Comparison of ENCODE assay signal across 15 cellular contexts in the genomic region with DNA sequence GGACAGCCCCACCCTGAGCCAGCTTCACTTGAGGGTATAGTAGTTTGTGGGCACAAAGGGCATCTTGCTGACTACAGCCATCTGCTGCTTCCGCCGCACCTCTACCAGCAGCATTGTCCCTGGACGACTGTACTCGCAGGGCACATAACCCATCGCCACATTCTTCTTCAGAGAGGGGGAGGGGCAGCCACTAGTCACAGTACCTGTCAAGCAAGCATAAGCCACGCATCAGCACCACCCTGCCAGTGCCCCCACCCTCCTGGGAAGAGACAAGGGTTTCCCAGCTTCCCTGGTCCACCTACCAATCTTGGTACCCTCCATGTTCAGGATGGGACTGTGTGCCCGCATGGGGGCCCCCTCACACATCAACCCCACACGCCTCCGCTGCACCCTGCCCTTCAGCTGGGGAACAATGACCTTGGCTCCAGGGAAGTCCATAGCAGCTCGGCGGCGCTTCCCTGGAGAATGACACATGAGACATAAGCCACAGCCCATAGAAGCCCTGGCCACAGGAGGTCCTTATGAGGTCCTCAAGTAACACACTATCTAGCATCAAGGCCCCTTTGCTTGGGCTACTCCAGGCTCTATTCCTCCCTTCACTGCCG. TPM values are rescaled to one million over a fixed set of nuclear protein-coding genes. Genes with fewer than 3 reads are reported as not detected.
A peak's percentile ranks its signal among the peaks of the same experiment; 100 is the strongest.
DNase-seq lines count a peak whose midpoint lies in the region; ATAC-seq and TF ChIP-seq lines count a peak whose summit lies in the region.
"Had no signal": no experiment of that assay in that cellular context is flagged by ENCODE, and none has a peak within 500 bp of the region (broad histone marks: within the 10 kb centered on the region; RNA-seq: fewer than 3 reads in every experiment).

No MANE protein-coding gene starts in this region.

- H3K4me1 ChIP-seq in cardiac muscle cell (ENCODE audit: low read depth), result peaks cover 13% of the 10 kb centered on the region
- peaks cover 33% of the 10 kb centered on the region for H3K4me1 ChIP-seq in upper lobe of right lung

- POLR2A ChIA-PET in activated B cell treated with CpG ODN at 0.5 μM for 24 hours (lab: Charles Lee), result interaction anchor here (0.7 to 3.1 kb wide), 8 partner anchors 9 to 396 kb away, joined by 3 to 45 read pairs (median 7); a partner anchor contains a TSS

- H3K27me3 ChIP-seq in cardiac muscle cell (no peaks in the 10 kb centered on the region), upper lobe of right lung (no peaks in the 10 kb centered on the region)
- H3K27me3 ChIP-seq: hepatocyte, ovary, tibial nerve had no signal

- H3K36me3 ChIP-seq in cardiac muscle cell (no peaks in the 10 kb centered on the region), upper lobe of right lung (peaks cover 17% of the 10 kb centered on the region)
- H3K36me3 ChIP-seq: ovary had no signal

- H3K27ac ChIP-seq in cardiac muscle cell, result peak overlapping the region; percentile 66
- H3K27ac ChIP-seq in upper lobe of right lung, result peak overlapping the region; percentile 66
- H3K27ac ChIP-seq: hepatocyte, ovary had no signal

- H3K27ac Mint-ChIP-seq in activated B cell treated with CpG ODN at 0.5 μM for 24 hours, result peak overlapping the region; percentile 94

- no peak for DNase-seq in cardiac muscle cell (ENCODE audit: low read depth in 1 of 2, low spot score in 1 of 2)
- DNase-seq in Right ventricle myocardium inferior (ENCODE audit: missing footprints), result no peak
- no peak for DNase-seq in activated B cell treated with CpG ODN at 0.5 μM for 24 hours
- DNase-seq in islet precursor cell, result peak; percentile 68
- DNase-seq in upper lobe of right lung, result no peak
- no peak for DNase-seq in GM13976 (ENCODE audit: low spot score)
- DNase-seq in hepatic stellate cell (ENCODE audit: low spot score), result no peak
- no peak for DNase-seq in stimulated activated CD4-positive, alpha-beta T cell treated with anti-CD3 and anti-CD28 coated beads, Interleukin-2, amount 100 ng/mL, for 48 hours
- DNase-seq: activated CD4-positive, alpha-beta T cell treated with anti-CD3 and anti-CD28 coated beads for 48 hours; activated gamma-delta T cell treated with Interleukin-2 at 50 U/mL for 16 hours; NCI-H1105 treated with DMSO at 0.1 percent for 48 hours; ovary had no signal

- in situ Hi-C loops in GM13976 (cut with MboI; ENCODE audit: low sequenced_read_pairs, unreplicated experiment), result no loop called here

- CTCF ChIA-PET in activated B cell treated with CpG ODN at 0.5 μM for 24 hours (lab: Charles Lee), result interaction anchor here (1.2 to 2.7 kb wide), 2 partner anchors 31 to 78 kb away, joined by 4 to 22 read pairs; a partner anchor contains a TSS

- peaks cover 24% of the 10 kb centered on the region for H3K36me3 Mint-ChIP-seq in activated B cell treated with CpG ODN at 0.5 μM for 24 hours (ENCODE audit: low read depth)

- no peak for TF ChIP-seq CTCF in cardiac muscle cell (IDR thresholded peaks at IDR 0.05; ENCODE audit: low read depth, low read length)
- TF ChIP-seq CTCF in activated B cell treated with CpG ODN at 0.5 μM for 24 hours (IDR thresholded peaks at IDR 0.05), result no peak
- no peak for TF ChIP-seq CTCF in upper lobe of right lung (IDR thresholded peaks at IDR 0.05)
- TF ChIP-seq CTCF in GM13976 (IDR thresholded peaks at IDR 0.05; ENCODE audit: borderline replicate concordance, control extremely low read depth, extremely low read depth, insufficient read depth, missing control alignments), result no peak

- no peaks in the 10 kb centered on the region for H3K9me3 Mint-ChIP-seq in activated B cell treated with CpG ODN at 0.5 μM for 24 hours

- no peaks in the 10 kb centered on the region for H3K27me3 Mint-ChIP-seq in activated B cell treated with CpG ODN at 0.5 μM for 24 hours

- intact Hi-C loops in Right ventricle myocardium inferior (cut with DNase I) (loop anchor here (10.0 kb wide), 1 partner anchor 243 kb away; a partner anchor contains a TSS), activated B cell treated with CpG ODN at 0.5 μM for 24 hours (cut with micrococcal nuclease) (loop anchor here (10.0 kb wide), 2 partner anchors 527 to 703 kb away; a partner anchor contains a TSS), upper lobe of right lung (cut with DNase I) (no loop called here)

- no peaks in the 10 kb centered on the region for H3K9me3 ChIP-seq in cardiac muscle cell (ENCODE audit: low read depth)
- no peaks in the 10 kb centered on the region for H3K9me3 ChIP-seq in upper lobe of right lung
- H3K9me3 ChIP-seq: ovary, tibial nerve had no signal

- no peak overlapping the region for H3K4me3 Mint-ChIP-seq in activated B cell treated with CpG ODN at 0.5 μM for 24 hours

- H3K4me1 Mint-ChIP-seq in activated B cell treated with CpG ODN at 0.5 μM for 24 hours, result peaks cover 62% of the 10 kb centered on the region

- H3K4me3 ChIP-seq in cardiac muscle cell (no peak overlapping the region), upper lobe of right lung (no peak overlapping the region)
- H3K4me3 ChIP-seq: hepatocyte, ovary, tibial nerve had no signal

- ATAC-seq in Right ventricle myocardium inferior (no peak), activated B cell treated with CpG ODN at 0.5 μM for 24 hours (ENCODE audit: low read depth) (no peak), upper lobe of right lung (no peak)
- ATAC-seq: Panc1 had no signal

RNA-seq across cellular contexts. Expression of a gene that starts 4.7 kb away (rescaled TPM):
- 37.3 and 67.2 TPM in 2 replicates for total RNA-seq in cardiac muscle cell
- 105 and 138 TPM in 2 replicates for polyA plus RNA-seq in cardiac muscle cell
- total RNA-seq in Right ventricle myocardium inferior, result 20.5 TPM
- total RNA-seq in activated B cell treated with CpG ODN at 0.5 μM for 24 hours, result 7.0 and 7.3 TPM in 2 replicates
- total RNA-seq in upper lobe of right lung, result 9.0 TPM

RNA-seq across cellular contexts. Expression of a gene that starts 5.4 kb away (rescaled TPM):
- 12.1 and 26.7 TPM in 2 replicates for total RNA-seq in cardiac muscle cell
- polyA plus RNA-seq in cardiac muscle cell, result 16.8 and 30.6 TPM in 2 replicates
- total RNA-seq in Right ventricle myocardium inferior, result 17.1 TPM
- 26.4 and 32.2 TPM in 2 replicates for total RNA-seq in activated B cell treated with CpG ODN at 0.5 μM for 24 hours
- 38.1 TPM for total RNA-seq in upper lobe of right lung

RNA-seq across cellular contexts. Expression of a gene that starts 5.8 kb away (rescaled TPM):
- total RNA-seq in cardiac muscle cell (461 and 522 TPM in 2 replicates), Right ventricle myocardium inferior (285 TPM), activated B cell treated with CpG ODN at 0.5 μM for 24 hours (399 and 425 TPM in 2 replicates), upper lobe of right lung (543 TPM)
- polyA plus RNA-seq in cardiac muscle cell, result 356 and 359 TPM in 2 replicates

RNA-seq across cellular contexts. Expression of a gene that starts 11.5 kb away (rescaled TPM):
- total RNA-seq in cardiac muscle cell (6.2 and 21.1 TPM in 2 replicates), Right ventricle myocardium inferior (15.5 TPM), activated B cell treated with CpG ODN at 0.5 μM for 24 hours (14.4 and 18.0 TPM in 2 replicates), upper lobe of right lung (23.1 TPM)
- polyA plus RNA-seq in cardiac muscle cell, result 30.4 and 37.7 TPM in 2 replicates

RNA-seq across cellular contexts. Expression of a gene that starts 52.4 kb away (rescaled TPM):
- 185 and 194 TPM in 2 replicates for total RNA-seq in cardiac muscle cell
- 104 and 107 TPM in 2 replicates for polyA plus RNA-seq in cardiac muscle cell
- 129 TPM for total RNA-seq in Right ventricle myocardium inferior
- total RNA-seq in activated B cell treated with CpG ODN at 0.5 μM for 24 hours, result 18.5 and 19.7 TPM in 2 replicates
- total RNA-seq in upper lobe of right lung, result 88.2 TPM
